ENCODE assay signal across 11 cellular contexts in genomic region chr2:150403457-150403856, GRCh38.
A peak's percentile ranks its signal among the peaks of the same experiment; 100 is the strongest.
DNase-seq lines count a peak whose midpoint lies in the region; ATAC-seq, FAIRE-seq and TF ChIP-seq lines count a peak whose summit lies in the region.
"Had no signal": no experiment of that assay in that cellular context is flagged by ENCODE, and none has a peak within 500 bp of the region (broad histone marks: within the 10 kb centered on the region; RNA-seq: fewer than 3 reads in every experiment).

No MANE protein-coding gene starts in this region.

- no peaks in the 10 kb centered on the region for H3K36me3 ChIP-seq in kidney (ENCODE audit: control insufficient read depth in 1 of 2, insufficient read depth in 2 of 2, low read length in 2 of 2)
- H3K36me3 ChIP-seq in PC-9 (ENCODE audit: low read depth), result no peaks in the 10 kb centered on the region

- POLR2A ChIA-PET in PC-9 (lab: Charles Lee; ENCODE audit: unreplicated experiment), result no interaction called here

- intact Hi-C loops in kidney (cut with DNase I), result no loop called here
- intact Hi-C loops in dorsolateral prefrontal cortex (cut with DNase I), result no loop called here
- intact Hi-C loops in PC-9 (cut with micrococcal nuclease; ENCODE audit: unreplicated experiment), result no loop called here

- no peaks in the 10 kb centered on the region for H3K79me2 ChIP-seq in PC-9 (ENCODE audit: low read depth)

- BruUV-seq in PC-9 (replicated peaks; lab: Mats Ljungman, UMichigan), result no TSS peak

- DNase-seq in kidney (no peak), dorsolateral prefrontal cortex (no peak), NCI-H524 treated with DMSO at 0.1 percent for 48 hours (lab: John Stamatoyannopoulos, UW) (no peak), PC-9 (no peak)
- DNase-seq: GF-D8; naive thymus-derived CD8-positive, alpha-beta T cell had no signal

- peak overlapping the region; percentile 24 to 46 for H3K4me3 ChIP-seq in kidney (ENCODE audit: low read length in 2 of 2)
- peak overlapping the region in 3 of 59 donors; percentile 9 to 26 (median 14) for H3K4me3 ChIP-seq in dorsolateral prefrontal cortex
- no peak overlapping the region for H3K4me3 ChIP-seq in PC-9

- no peak overlapping the region for H3K9ac ChIP-seq in kidney (ENCODE audit: low read length in 2 of 2)

- H3K4me2 ChIP-seq in PC-9, result no peak overlapping the region

- H3F3A ChIP-seq in PC-9 (ENCODE audit: insufficient read depth, low read depth), result no peaks in the 10 kb centered on the region

- CTCF ChIA-PET in PC-9 (lab: Charles Lee), result no interaction called here

- H3K27ac ChIP-seq in kidney (ENCODE audit: low read depth in 2 of 2, low read length in 2 of 2) (no peak overlapping the region), dorsolateral prefrontal cortex (no peak overlapping the region), PC-9 (no peak overlapping the region)

- ATAC-seq in GM18508 (IDR thresholded peaks at IDR 0.05; ENCODE audit: insufficient read depth, unreplicated experiment) (peak; percentile 92), GM21381 (IDR thresholded peaks at IDR 0.05; ENCODE audit: unreplicated experiment) (peak; percentile 91), HG03378 (IDR thresholded peaks at IDR 0.05; ENCODE audit: unreplicated experiment) (peak; percentile 77), esophagus mucosa (no peak)
- ATAC-seq: naive thymus-derived CD8-positive, alpha-beta T cell; WTC11 had no signal

- no peaks in the 10 kb centered on the region for H4K20me1 ChIP-seq in PC-9 (ENCODE audit: insufficient read depth)

- TF ChIP-seq CTCF in kidney (IDR thresholded peaks at IDR 0.05; ENCODE audit: borderline replicate concordance, extremely low read depth, insufficient read depth), result no peak
- TF ChIP-seq CTCF in dorsolateral prefrontal cortex (IDR thresholded peaks at IDR 0.05 in 54 of 56, conservative IDR thresholded peaks at IDR 0.05 in 2 of 56; ENCODE audit: low read depth in 1 of 56, partially characterized antibody in 56 of 56), result no peak
- TF ChIP-seq CTCF in PC-9 (conservative IDR thresholded peaks at IDR 0.05), result no peak

- no peak overlapping the region for H2AFZ ChIP-seq in PC-9

- H3K9me2 ChIP-seq in PC-9 (ENCODE audit: insufficient read depth), result no peaks in the 10 kb centered on the region

- H3K4me1 ChIP-seq in kidney (ENCODE audit: control insufficient read depth in 1 of 2, insufficient read depth in 1 of 2, low read depth in 1 of 2, low read length in 2 of 2) (no peaks in the 10 kb centered on the region), PC-9 (replicated peaks; ENCODE audit: insufficient read depth) (no peaks in the 10 kb centered on the region)

- H3K27me3 ChIP-seq in dorsolateral prefrontal cortex (peaks cover 0 to 9% (median 0%) of the 10 kb centered on the region in 45 donors), PC-9 (ENCODE audit: insufficient read depth, low read depth) (no peaks in the 10 kb centered on the region)

- no peak for FAIRE-seq in kidney (lab: Jason Lieb, UNC)

- no peaks in the 10 kb centered on the region for H3K9me3 ChIP-seq in kidney (ENCODE audit: control insufficient read depth in 1 of 2, low read length in 2 of 2)
- H3K9me3 ChIP-seq in PC-9 (ENCODE audit: insufficient read depth, low read depth), result no peaks in the 10 kb centered on the region
